Comparison of ENCODE assay signal across 8 cellular contexts in genomic region chr11:63490551-63491239, GRCh38. TPM values are rescaled to one million over a fixed set of nuclear protein-coding genes. Genes with fewer than 3 reads are reported as not detected.
DNase-seq lines count a peak whose midpoint lies in the region; ATAC-seq and TF ChIP-seq lines count a peak whose summit lies in the region.

PLAAT5 (minus strand) TSS chr11:63491167; CDS start chr11:63491034, 133 bp downstream.

- intact Hi-C loops in Caco-2 (cut with micrococcal nuclease; ENCODE audit: unreplicated experiment): loop anchor here (1.0 to 5.0 kb wide), 3 partner anchors 11 to 132 kb away; no protein-coding TSS in a partner anchor

- peaks cover 20% of the 10 kb centered on the region for H3K9me3 ChIP-seq in Caco-2

- H3K9me3 Mint-ChIP-seq in Caco-2 (ENCODE audit: unreplicated experiment) (peaks cover 27% of the 10 kb centered on the region), nephron progenitor cell (peaks cover 25% of the 10 kb centered on the region)
- H3K9me3 Mint-ChIP-seq in activated CD8-positive, alpha-beta T cell treated with anti-CD3 and anti-CD28 coated beads, Interleukin-2, amount 10 ng/mL, durations not matched to agents 7 days and 5 days (ENCODE audit: insufficient read depth): peaks cover 5% of the 10 kb centered on the region

- no peaks in the 10 kb centered on the region for H3K27me3 ChIP-seq in Caco-2 (replicated peaks; ENCODE audit: control insufficient read depth, insufficient read depth, low read length)

- peak in 1 of 2 experiments; percentile 29 for DNase-seq in Caco-2
- DNase-seq in activated CD8-positive, alpha-beta T cell treated with anti-CD3 and anti-CD28 coated beads, Interleukin-2, amount 10 ng/mL, durations not matched to agents 7 days and 5 days: no peak
- peak; percentile 14 for DNase-seq in fibroblast of the aortic adventitia (ENCODE audit: low read depth)
- peak; percentile 68 for DNase-seq in nephron progenitor cell
- no peak for DNase-seq in DMS153 (lab: John Stamatoyannopoulos, UW)

- H3K4me3 ChIP-seq in Caco-2 (ENCODE audit: low read depth, low read length) (peak within 1 kb of the TSS; percentile 36), fibroblast of the aortic adventitia (ENCODE audit: low read depth, low read length) (peak within 1 kb of the TSS; percentile 59)

- peaks cover 1% of the 10 kb centered on the region; the same call in 1 of the 2 replicates for H3K36me3 ChIP-seq in Caco-2 (ENCODE audit: control insufficient read depth, insufficient read depth, low read length)

- no peaks in the 10 kb centered on the region for H3K27me3 Mint-ChIP-seq in Caco-2 (ENCODE audit: insufficient read depth, unreplicated experiment)
- H3K27me3 Mint-ChIP-seq in activated CD8-positive, alpha-beta T cell treated with anti-CD3 and anti-CD28 coated beads, Interleukin-2, amount 10 ng/mL, durations not matched to agents 7 days and 5 days (ENCODE audit: low read depth): peaks cover 62% of the 10 kb centered on the region
- H3K27me3 Mint-ChIP-seq in nephron progenitor cell (ENCODE audit: low read depth, poor library complexity): peaks cover 71% of the 10 kb centered on the region

- H3K4me1 Mint-ChIP-seq in Caco-2 (ENCODE audit: low read depth, unreplicated experiment) (peaks cover 18% of the 10 kb centered on the region), nephron progenitor cell (peaks cover 14% of the 10 kb centered on the region)
- H3K4me1 Mint-ChIP-seq in activated CD8-positive, alpha-beta T cell treated with anti-CD3 and anti-CD28 coated beads, Interleukin-2, amount 10 ng/mL, durations not matched to agents 7 days and 5 days (ENCODE audit: low read depth): peaks cover 12% of the 10 kb centered on the region

- CTCF ChIA-PET in Caco-2 (lab: Charles Lee): interaction anchor here (1.8 to 1.9 kb wide), 2 partner anchors 12 to 18 kb away, joined by 11 to 22 read pairs; no protein-coding TSS in a partner anchor
- CTCF ChIA-PET in activated CD8-positive, alpha-beta T cell treated with anti-CD3 and anti-CD28 coated beads, Interleukin-2, amount 10 ng/mL, durations not matched to agents 7 days and 5 days (lab: Charles Lee): interaction anchor here (0.7 to 3.9 kb wide), 5 partner anchors 12 to 37 kb away, joined by 3 to 29 read pairs (median 3); no protein-coding TSS in a partner anchor

- peaks cover 18% of the 10 kb centered on the region for H3K4me1 ChIP-seq in Caco-2

- BruUV-seq in Caco-2 (replicated peaks; lab: Mats Ljungman, UMichigan): no TSS peak

- H3K4me3 Mint-ChIP-seq in Caco-2 (ENCODE audit: unreplicated experiment) (peak within 1 kb of the TSS; percentile 78), nephron progenitor cell (peak within 1 kb of the TSS; percentile 89)
- H3K4me3 Mint-ChIP-seq in activated CD8-positive, alpha-beta T cell treated with anti-CD3 and anti-CD28 coated beads, Interleukin-2, amount 10 ng/mL, durations not matched to agents 7 days and 5 days: peak within 1 kb of the TSS; percentile 74

- no peak for TF ChIP-seq CTCF in Caco-2 (IDR thresholded peaks at IDR 0.05; ENCODE audit: insufficient read depth in 1 of 2, low read depth in 1 of 2, low read length in 1 of 2, severe bottlenecking in 1 of 2, unreplicated experiment in 1 of 2)
- TF ChIP-seq CTCF in fibroblast of the aortic adventitia (IDR thresholded peaks at IDR 0.05; ENCODE audit: insufficient read depth, low read length): no peak
- TF ChIP-seq CTCF in nephron progenitor cell (IDR thresholded peaks at IDR 0.05): no peak

- H3K27ac Mint-ChIP-seq in Caco-2 (ENCODE audit: unreplicated experiment) (peak within 1 kb of the TSS; percentile 89), nephron progenitor cell (no peak within 1 kb of the TSS)
- H3K27ac Mint-ChIP-seq in activated CD8-positive, alpha-beta T cell treated with anti-CD3 and anti-CD28 coated beads, Interleukin-2, amount 10 ng/mL, durations not matched to agents 7 days and 5 days: no peak within 1 kb of the TSS

- ATAC-seq in activated CD8-positive, alpha-beta T cell treated with anti-CD3 and anti-CD28 coated beads, Interleukin-2, amount 10 ng/mL, durations not matched to agents 7 days and 5 days: peak; percentile 78
- ATAC-seq in HG03521 (IDR thresholded peaks at IDR 0.05; ENCODE audit: unreplicated experiment) (no peak), GM21529 (IDR thresholded peaks at IDR 0.05; ENCODE audit: unreplicated experiment) (no peak), HG03095 (IDR thresholded peaks at IDR 0.05; ENCODE audit: unreplicated experiment) (no peak)

- POLR2A ChIA-PET in Caco-2 (lab: Charles Lee): no interaction called here
- POLR2A ChIA-PET in activated CD8-positive, alpha-beta T cell treated with anti-CD3 and anti-CD28 coated beads, Interleukin-2, amount 10 ng/mL, durations not matched to agents 7 days and 5 days (lab: Charles Lee): no interaction called here

- H3K36me3 Mint-ChIP-seq in Caco-2 (ENCODE audit: insufficient read depth, unreplicated experiment): peaks cover 7% of the 10 kb centered on the region
- H3K36me3 Mint-ChIP-seq in activated CD8-positive, alpha-beta T cell treated with anti-CD3 and anti-CD28 coated beads, Interleukin-2, amount 10 ng/mL, durations not matched to agents 7 days and 5 days (ENCODE audit: low read depth): peaks cover 2% of the 10 kb centered on the region
- no peaks in the 10 kb centered on the region for H3K36me3 Mint-ChIP-seq in nephron progenitor cell (ENCODE audit: low read depth)

RNA-seq across cellular contexts. Expression of gene PLAAT5, which starts in this region (rescaled TPM):
- 1.2 and 2.3 TPM in 2 replicates for total RNA-seq in Caco-2 (2022)
- total RNA-seq in activated CD8-positive, alpha-beta T cell treated with anti-CD3 and anti-CD28 coated beads, Interleukin-2, amount 10 ng/mL, durations not matched to agents 7 days and 5 days: under 1 TPM; 0.11 to 0.68 TPM
- total RNA-seq in fibroblast of the aortic adventitia (ENCODE audit: low replicate concordance): 0.18 and 5.3 TPM in 2 replicates

Comparison
In these comparisons a context has a peak if more than half of its experiments do, and no peak if none do; other contexts are left out.
1. Peak in ATAC-seq in activated CD8-positive, alpha-beta T cell treated with anti-CD3 and anti-CD28 coated beads, Interleukin-2, amount 10 ng/mL, durations not matched to agents 7 days and 5 days; RNA of the gene not detected or under 1 TPM.
2. DNase-seq: peak in fibroblast of the aortic adventitia (single experiment) and nephron progenitor cell (single experiment); none in activated CD8-positive, alpha-beta T cell treated with anti-CD3 and anti-CD28 coated beads, Interleukin-2, amount 10 ng/mL, durations not matched to agents 7 days and 5 days (single experiment) and DMS153 (single experiment).
3. Peak in every context shown above with its lines, with median percentiles within 50 percentile points of each other: H3K4me3 Mint-ChIP-seq.